Comparison of ENCODE assay signal across 14 cellular contexts in genomic region chr2:240698852-240699561, GRCh38. TPM values are rescaled to one million over a fixed set of nuclear protein-coding genes. Genes with fewer than 3 reads are reported as not detected.
A peak's percentile ranks its signal among the peaks of the same experiment; 100 is the strongest.
DNase-seq lines count a peak whose midpoint lies in the region; ATAC-seq, FAIRE-seq and TF ChIP-seq lines count a peak whose summit lies in the region.
"Not testable (repeated sequence)": the region's sequence is repeated elsewhere in the genome, so short reads cannot be mapped to it uniquely, and the experiment has no call there.
"Had no signal": no experiment of that assay in that cellular context is flagged by ENCODE, and none has a peak within 500 bp of the region (broad histone marks: within the 10 kb centered on the region; RNA-seq: fewer than 3 reads in every experiment).

No MANE protein-coding gene starts in this region.

- H2BK120ac ChIP-seq in H1 (replicated peaks; ENCODE audit: low read depth, low read length); neuronal stem cell (ENCODE audit: low read depth, low read length): not testable (repeated sequence)

- H3K79me1 ChIP-seq in H1 (ENCODE audit: low read depth, low read length); neuronal stem cell (ENCODE audit: low read depth, low read length): not testable (repeated sequence)

- H3K9ac ChIP-seq in HCT116 (ENCODE audit: low read length); H1 (replicated peaks in 1 of 4; ENCODE audit: extremely low read depth in 1 of 4, low read depth in 3 of 4, low read length in 3 of 4); neuronal stem cell (ENCODE audit: low read depth, low read length, poor library complexity): not testable (repeated sequence)

- H3K18ac ChIP-seq in H1 (ENCODE audit: extremely low read depth, low read length), result not testable (repeated sequence)
- peak overlapping the region; percentile 71 for H3K18ac ChIP-seq in neuronal stem cell (ENCODE audit: low read length)

- not testable (repeated sequence) for H2BK15ac ChIP-seq in H1 (ENCODE audit: low read length); neuronal stem cell (ENCODE audit: low read length)

- not testable (repeated sequence) for TF ChIP-seq RAD21 in HCT116 (IDR thresholded peaks at IDR 0.05; ENCODE audit: low read depth); H1 (IDR thresholded peaks at IDR 0.05 in 1 of 2, conservative IDR thresholded peaks at IDR 0.05 in 1 of 2; ENCODE audit: low read depth in 2 of 2, low read length in 2 of 2)

- not testable (repeated sequence) for H3K27ac ChIP-seq in HCT116 (ENCODE audit: low read depth, low read length); H1 (ENCODE audit: low read depth, low read length); heart left ventricle; left lung; neuronal stem cell (replicated peaks; ENCODE audit: low read length); suprapubic skin

- H2BK5ac ChIP-seq in H1 (ENCODE audit: low read depth, low read length); neuronal stem cell (ENCODE audit: low read length): not testable (repeated sequence)

- RAD21 ChIA-PET in HCT116 (lab: Charles Lee; ENCODE audit: low non-redundant PET in 1 of 2, low total read pairs in 2 of 2, uncharacterized antibody in 2 of 2, unreplicated experiment in 2 of 2), result not testable (repeated sequence)

- not testable (repeated sequence) for H3K36me3 ChIP-seq in HCT116 (ENCODE audit: control insufficient read depth in 1 of 2, insufficient read depth in 2 of 2, low read length in 2 of 2); H1 (ENCODE audit: control insufficient read depth in 2 of 4, insufficient read depth in 4 of 4, low read length in 3 of 4); heart left ventricle; left lung; neuronal stem cell (replicated peaks in 1 of 2; ENCODE audit: control insufficient read depth in 2 of 2, insufficient read depth in 2 of 2, low read length in 2 of 2); suprapubic skin

- H3K4me3 ChIP-seq in HCT116 (replicated peaks in 1 of 2; ENCODE audit: low read depth in 1 of 2, low read length in 2 of 2); H1 (ENCODE audit: extremely low read depth in 1 of 4, insufficient read depth in 2 of 4, low read depth in 3 of 4, low read length in 4 of 4); heart left ventricle; left lung; neuronal stem cell (ENCODE audit: low read length in 2 of 2); suprapubic skin: not testable (repeated sequence)

- H3K79me2 ChIP-seq in HCT116 (ENCODE audit: insufficient read depth, low read length); H1 (ENCODE audit: control insufficient read depth in 1 of 2, insufficient read depth in 2 of 2, low read length in 2 of 2): not testable (repeated sequence)

- not testable (repeated sequence) for H3K9me3 ChIP-seq in HCT116 (ENCODE audit: control insufficient read depth in 1 of 2, insufficient read depth in 1 of 2, low read depth in 1 of 2, low read length in 2 of 2); H1 (ENCODE audit: insufficient read depth in 2 of 2, low read depth in 1 of 2, low read length in 1 of 2); heart left ventricle; left lung; neuronal stem cell (replicated peaks in 1 of 2; ENCODE audit: control insufficient read depth in 2 of 2, insufficient read depth in 1 of 2, low read depth in 1 of 2, low read length in 2 of 2); suprapubic skin

- not testable (repeated sequence) for H3K14ac ChIP-seq in H1 (ENCODE audit: insufficient read length); neuronal stem cell (ENCODE audit: low read length)

- H3K27me3 Mint-ChIP-seq in WTC11 (ENCODE audit: low read depth), result not testable (repeated sequence)

- not testable (repeated sequence) for H4K5ac ChIP-seq in H1 (ENCODE audit: insufficient read length, low read depth, low read length)

- H3K36me3 Mint-ChIP-seq in WTC11; activated naive CD4-positive, alpha-beta T cell treated with anti-CD3 and anti-CD28 coated beads, Interleukin-2, amount 50 U/mL, for 72 hours: not testable (repeated sequence)

- DNase-seq in HCT116 (ENCODE audit: low read depth, low spot score); H1 (ENCODE audit: low read depth in 1 of 2, low spot score in 2 of 2); neuronal stem cell (ENCODE audit: low spot score): not testable (repeated sequence)
- peak; percentile 14 for DNase-seq in WTC11 (ENCODE audit: low spot score)
- peak in 1 of 2 donors; percentile 53 for DNase-seq in activated naive CD4-positive, alpha-beta T cell treated with anti-CD3 and anti-CD28 coated beads, Interleukin-2, amount 50 U/mL, for 72 hours (ENCODE audit: low spot score in 2 of 2)
- DNase-seq in heart left ventricle, result peak in 2 of 5 donors; percentile 13 to 48
- peak; percentile 22 to 65 for DNase-seq in left lung
- DNase-seq in suprapubic skin (ENCODE audit: low spot score in 2 of 2), result peak; percentile 48 to 59

- H3K4ac ChIP-seq in H1 (replicated peaks; ENCODE audit: insufficient read length, low read depth, low read length); neuronal stem cell (ENCODE audit: low read length): not testable (repeated sequence)

- H3K4me3 Mint-ChIP-seq in WTC11, result not testable (repeated sequence)

- CTCF ChIA-PET in HCT116 (lab: Charles Lee); H1 (lab: Charles Lee; ENCODE audit: partially characterized antibody): not testable (repeated sequence)
- CTCF ChIA-PET in WTC11 (lab: Charles Lee), result interaction anchor here (1.1 kb wide), 1 partner anchor 58 kb away, joined by 4 read pairs; no protein-coding TSS in a partner anchor

- H3K4me1 Mint-ChIP-seq in WTC11, result not testable (repeated sequence)

- peak; percentile 89 for ATAC-seq in HCT116
- peak; percentile 64 for ATAC-seq in WTC11
- ATAC-seq in activated naive CD4-positive, alpha-beta T cell treated with anti-CD3 and anti-CD28 coated beads, Interleukin-2, amount 50 U/mL, for 72 hours, result peak; percentile 18 to 40
- peak in 3 of 4 donors; percentile 19 to 51 (median 43) for ATAC-seq in heart left ventricle
- ATAC-seq in left lung, result peak; percentile 74

- intact Hi-C loops in HCT116 (cut with micrococcal nuclease); heart left ventricle (cut with DNase I); left lung (cut with DNase I): not testable (repeated sequence)

- not testable (repeated sequence) for H3K4me1 ChIP-seq in HCT116 (ENCODE audit: control insufficient read depth in 1 of 2, insufficient read depth in 2 of 2, low read length in 2 of 2); H1 (replicated peaks in 1 of 4; ENCODE audit: control insufficient read depth in 3 of 4, insufficient read depth in 4 of 4, low read length in 3 of 4); heart left ventricle; left lung; neuronal stem cell (ENCODE audit: control insufficient read depth in 2 of 2, insufficient read depth in 1 of 2, low read depth in 1 of 2, low read length in 2 of 2); suprapubic skin

- not testable (repeated sequence) for H3K56ac ChIP-seq in H1 (replicated peaks; ENCODE audit: insufficient read length, low read depth, low read length)

- BruUV-seq in HCT116 (replicated peaks; lab: Mats Ljungman, UMichigan), result not testable (repeated sequence)

- H3K27me3 ChIP-seq in HCT116 (ENCODE audit: insufficient read depth, low read length); H1 (replicated peaks in 1 of 4; ENCODE audit: control insufficient read depth in 3 of 4, extremely low read depth in 1 of 4, insufficient read depth in 3 of 4, low read length in 3 of 4): not testable (repeated sequence)
- peaks cover 0 to 30% (median 0%) of the 10 kb centered on the region in 9 donors for H3K27me3 ChIP-seq in heart left ventricle
- H3K27me3 ChIP-seq in left lung, result peaks cover 0 to 38% of the 10 kb centered on the region in 2 donors
- H3K27me3 ChIP-seq in neuronal stem cell (ENCODE audit: control insufficient read depth in 3 of 3, insufficient read depth in 3 of 3, low read depth in 1 of 3, low read length in 3 of 3), result peaks cover 0 to 13% (median 0%) of the 10 kb centered on the region in 3 experiments
- peaks cover 41% of the 10 kb centered on the region for H3K27me3 ChIP-seq in suprapubic skin

- not testable (repeated sequence) for H4K20me1 ChIP-seq in HCT116 (ENCODE audit: insufficient read depth); H1 (replicated peaks in 1 of 2; ENCODE audit: control insufficient read depth in 1 of 2, insufficient read depth in 2 of 2, low read length in 2 of 2)

- TF ChIP-seq CTCF in HCT116 (IDR thresholded peaks at IDR 0.05 in 2 of 3, conservative IDR thresholded peaks at IDR 0.05 in 1 of 3; ENCODE audit: borderline replicate concordance in 1 of 3, insufficient read depth in 1 of 3, low read depth in 2 of 3, low read length in 2 of 3); WTC11 (IDR thresholded peaks at IDR 0.05); H1 (IDR thresholded peaks at IDR 0.05; ENCODE audit: control extremely low read depth in 1 of 3, insufficient read depth in 1 of 3, low read depth in 1 of 3, low read length in 3 of 3); heart left ventricle (IDR thresholded peaks at IDR 0.05); left lung (IDR thresholded peaks at IDR 0.05); suprapubic skin (IDR thresholded peaks at IDR 0.05): not testable (repeated sequence)

- not testable (repeated sequence) for TF ChIP-seq POLR2A in HCT116 (IDR thresholded peaks at IDR 0.05; ENCODE audit: borderline replicate concordance, extremely low read depth, insufficient read depth, insufficient read length); H1 (IDR thresholded peaks at IDR 0.05; ENCODE audit: control extremely low read depth in 1 of 2, low read depth in 2 of 2, low read length in 2 of 2); heart left ventricle (IDR thresholded peaks at IDR 0.05); suprapubic skin (IDR thresholded peaks at IDR 0.05)

- peak; percentile 98 for FAIRE-seq in H1 (lab: Jason Lieb, UNC)

- H2BK12ac ChIP-seq in H1 (ENCODE audit: low read depth, low read length); neuronal stem cell (ENCODE audit: low read length): not testable (repeated sequence)

- not testable (repeated sequence) for H3K27ac Mint-ChIP-seq in WTC11; activated naive CD4-positive, alpha-beta T cell treated with anti-CD3 and anti-CD28 coated beads, Interleukin-2, amount 50 U/mL, for 72 hours

- H2AFZ ChIP-seq in HCT116 (ENCODE audit: low read depth, low read length, poor library complexity, severe bottlenecking); H1 (ENCODE audit: low read length); neuronal stem cell (ENCODE audit: low read length): not testable (repeated sequence)

- H3K9me3 Mint-ChIP-seq in WTC11; activated naive CD4-positive, alpha-beta T cell treated with anti-CD3 and anti-CD28 coated beads, Interleukin-2, amount 50 U/mL, for 72 hours: not testable (repeated sequence)

- not testable (repeated sequence) for H3K23me2 ChIP-seq in H1 (ENCODE audit: low read depth, low read length)

- not testable (repeated sequence) for H3K4me2 ChIP-seq in HCT116 (ENCODE audit: low read length); H1 (ENCODE audit: insufficient read depth in 1 of 2, low read depth in 2 of 2, low read length in 2 of 2); neuronal stem cell (ENCODE audit: insufficient read depth, low read length, poor library complexity, severe bottlenecking)

- H2AK5ac ChIP-seq in H1 (ENCODE audit: low read depth, low read length); neuronal stem cell (ENCODE audit: low read depth, low read length): not testable (repeated sequence)

- H4K8ac ChIP-seq in H1 (ENCODE audit: extremely low read depth, insufficient read depth, low read length); neuronal stem cell (ENCODE audit: low read depth, low read length): not testable (repeated sequence)

- H3K23ac ChIP-seq in H1 (ENCODE audit: insufficient read length); neuronal stem cell (ENCODE audit: low read depth, low read length, poor library complexity): not testable (repeated sequence)

- POLR2A ChIA-PET in HCT116 (lab: Charles Lee); WTC11 (lab: Charles Lee); H1 (lab: Charles Lee; ENCODE audit: partially characterized antibody): not testable (repeated sequence)

- not testable (repeated sequence) for H3K9me2 ChIP-seq in HCT116 (ENCODE audit: insufficient read depth)

- not testable (repeated sequence) for TF ChIP-seq EP300 in H1 (IDR thresholded peaks at IDR 0.05; ENCODE audit: borderline replicate concordance in 1 of 2, low read depth in 2 of 2, low read length in 2 of 2); suprapubic skin (IDR thresholded peaks at IDR 0.05)

- H4K91ac ChIP-seq in H1 (replicated peaks; ENCODE audit: insufficient read length, low read length); neuronal stem cell (ENCODE audit: low read depth, low read length, poor library complexity): not testable (repeated sequence)

- 72% methylated on average over 3 of the region's 33 CpGs; no CpG with 5 or more reads in 1 of the 2 experiments for WGBS in H1 (ENCODE audit: extremely low coverage in 1 of 2, insufficient coverage in 1 of 2, insufficient read length in 1 of 2, insufficient replicate concordance in 2 of 2, low coverage in 1 of 2, low lambda C conversion rate in 2 of 2, missing lambda C conversion rate in 1 of 2), 2 experiments
- WGBS in heart left ventricle, 4 donors, result 40 to 74% (median 70%) methylated on average over 1 to 8 of the region's 33 CpGs
- no CpG with 5 or more reads among the region's 33 CpGs for WGBS in neuronal stem cell (ENCODE audit: extremely low coverage in 2 of 2, insufficient read length in 2 of 2, insufficient replicate concordance in 1 of 2), 2 donors
- no CpG with 5 or more reads among the region's 33 CpGs for WGBS in suprapubic skin

- not testable (repeated sequence) for H2BK20ac ChIP-seq in H1 (ENCODE audit: low read length)

RNA-seq across cellular contexts. Expression of gene AQP12A, which starts 7.3 kb away (rescaled TPM):
- total RNA-seq in HCT116 (2021; ENCODE audit: unreplicated experiment) (not detected), WTC11 (2021) (not detected in 3 replicates), heart left ventricle (not detected), left lung (not detected), suprapubic skin (not detected)
- not detected in 2 replicates for polyA plus RNA-seq in HCT116 (2012)
- not detected for total RNA-seq in activated naive CD4-positive, alpha-beta T cell treated with anti-CD3 and anti-CD28 coated beads, Interleukin-2, amount 50 U/mL, for 72 hours
- total RNA-seq in H1 (2021; fragmentation: NEBNext Ultra II Directional; extraction: Animal tissue kit (Norgen Biotek cat#: 25700)), result not detected in 2 replicates
- polyA plus RNA-seq in H1 (2011; rRNA removed) (not detected in 2 replicates), heart left ventricle (not detected)
- polyA plus RNA-seq in H1 (2011; cell fraction: cytosol; rRNA removed), result not detected
- not detected for polyA plus RNA-seq in H1 (2011; cell fraction: nucleus; rRNA removed)
- not detected in 4 replicates for polyA plus RNA-seq in H1 (2012, experiment 1 of 2)
- polyA plus RNA-seq in H1 (2012, experiment 2 of 2), result not detected
- not detected for polyA plus RNA-seq in H1 (2013, experiment 1 of 2)
- not detected for polyA plus RNA-seq in H1 (2013, experiment 2 of 2)
- polyA minus RNA-seq in H1 (2011; rRNA and poly(A)+ RNA removed), result not detected in 2 replicates
- not detected for polyA minus RNA-seq in H1 (2011; cell fraction: cytosol; rRNA and poly(A)+ RNA removed)
- polyA minus RNA-seq in H1 (2011; cell fraction: nucleus; rRNA and poly(A)+ RNA removed), result not detected
- polyA plus RNA-seq in neuronal stem cell (2013, experiment 1 of 2), result 0.10 TPM
- polyA plus RNA-seq in neuronal stem cell (2013, experiment 2 of 2), result not detected
- total RNA-seq: Daoy, H4, HFFc6, M059J, RPMI7951 had no signal
- polyA plus RNA-seq: CD14-positive monocyte had no signal

RNA-seq across cellular contexts. Expression of gene AQP12B, which starts 16.3 kb away (rescaled TPM):
- not detected for total RNA-seq in HCT116 (2021; ENCODE audit: unreplicated experiment)
- polyA plus RNA-seq in HCT116 (2012), result not detected in 2 replicates
- not detected in 3 replicates for total RNA-seq in WTC11 (2021)
- not detected for total RNA-seq in activated naive CD4-positive, alpha-beta T cell treated with anti-CD3 and anti-CD28 coated beads, Interleukin-2, amount 50 U/mL, for 72 hours
- not detected in 2 replicates for total RNA-seq in H1 (2021; fragmentation: NEBNext Ultra II Directional; extraction: Animal tissue kit (Norgen Biotek cat#: 25700))
- polyA plus RNA-seq in H1 (2011; rRNA removed), result not detected in 2 replicates
- not detected for polyA plus RNA-seq in H1 (2011; cell fraction: cytosol; rRNA removed)
- polyA plus RNA-seq in H1 (2011; cell fraction: nucleus; rRNA removed), result not detected
- not detected in 4 replicates for polyA plus RNA-seq in H1 (2012, experiment 1 of 2)
- not detected for polyA plus RNA-seq in H1 (2012, experiment 2 of 2)
- polyA plus RNA-seq in H1 (2013, experiment 1 of 2), result not detected
- not detected for polyA plus RNA-seq in H1 (2013, experiment 2 of 2)
- not detected in 2 replicates for polyA minus RNA-seq in H1 (2011; rRNA and poly(A)+ RNA removed)
- polyA minus RNA-seq in H1 (2011; cell fraction: cytosol; rRNA and poly(A)+ RNA removed), result not detected
- polyA minus RNA-seq in H1 (2011; cell fraction: nucleus; rRNA and poly(A)+ RNA removed), result not detected
- total RNA-seq in heart left ventricle, result not detected
- not detected for polyA plus RNA-seq in heart left ventricle
- not detected for total RNA-seq in left lung
- not detected for polyA plus RNA-seq in neuronal stem cell (2013, experiment 1 of 2)
- polyA plus RNA-seq in neuronal stem cell (2013, experiment 2 of 2), result not detected
- total RNA-seq in suprapubic skin, result not detected
- total RNA-seq: Daoy, H4, HFFc6, M059J, RPMI7951 had no signal
- polyA plus RNA-seq: CD14-positive monocyte had no signal

Comparison
In these comparisons a context has a peak if more than half of its experiments do, and no peak if none do; other contexts are left out.
1. ATAC-seq: peak in every context shown above with its lines; median percentile 89 in HCT116; 74 in left lung; 64 in WTC11; 43 in heart left ventricle; 29 in activated naive CD4-positive, alpha-beta T cell treated with anti-CD3 and anti-CD28 coated beads, Interleukin-2, amount 50 U/mL, for 72 hours.